Comparison of ENCODE assay signal across 1 cellular context in genomic region chr9:105259274-105259673, GRCh38.
TF ChIP-seq lines count a peak whose summit lies in the region.

No MANE protein-coding gene starts in this region.

TF ChIP-seq in HepG2, 621 proteins besides CTCF, POLR2A, EP300 and RAD21 (continued from another document):
- TF ChIP-seq ZHX2 (IDR thresholded peaks at IDR 0.05; ENCODE audit: low read depth) (no peak), ZHX2 (CRISPR knock-in tag; IDR thresholded peaks at IDR 0.05; ENCODE audit: borderline replicate concordance) (no peak), MED8 (CRISPR knock-in tag; IDR thresholded peaks at IDR 0.05; ENCODE audit: insufficient replicate concordance) (no peak)
